In genomic region chr21:45010096-45010495, GRCh38 we compare ENCODE assay signal across 21 cellular contexts.
DNase-seq lines count a peak whose midpoint lies in the region; ATAC-seq, FAIRE-seq and TF ChIP-seq lines count a peak whose summit lies in the region.
"Had no signal": no experiment of that assay in that cellular context is flagged by ENCODE, and none has a peak within 500 bp of the region (broad histone marks: within the 10 kb centered on the region; RNA-seq: fewer than 3 reads in every experiment).

No MANE protein-coding gene starts in this region.

- H3K9me1 ChIP-seq in IMR-90 (ENCODE audit: insufficient read depth, low read length) (peaks cover 14% of the 10 kb centered on the region), keratinocyte (ENCODE audit: control insufficient read depth, extremely low read depth, insufficient read depth, low read length) (no peaks in the 10 kb centered on the region)

- no peaks in the 10 kb centered on the region for H3K27me3 ChIP-seq in BLaER1
- no peaks in the 10 kb centered on the region for H3K27me3 ChIP-seq in IMR-90 (ENCODE audit: control insufficient read depth, insufficient read depth, low read length)
- no peaks in the 10 kb centered on the region for H3K27me3 ChIP-seq in keratinocyte (ENCODE audit: control insufficient read depth, extremely low read depth, insufficient read depth, low read length)

- peak overlapping the region; percentile 21; the same call in 1 of the 2 replicates for H4K5ac ChIP-seq in IMR-90 (ENCODE audit: low read depth, low read length)

- peak overlapping the region; percentile 77 for H2BK15ac ChIP-seq in IMR-90 (ENCODE audit: low read depth, low read length)

- peak overlapping the region in 1 of 2 experiments; percentile 20; a peak in 1 of 4 replicates for H4K8ac ChIP-seq in IMR-90 (ENCODE audit: low read depth in 2 of 2, low read length in 2 of 2)

- peak overlapping the region; percentile 79 for H2BK120ac ChIP-seq in IMR-90 (ENCODE audit: low read depth, low read length)

- peak overlapping the region; percentile 29; the same call in 1 of the 2 replicates for H4K91ac ChIP-seq in IMR-90 (ENCODE audit: insufficient read depth, low read depth, low read length)

- peak; percentile 91 for FAIRE-seq in keratinocyte (lab: Jason Lieb, UNC)
- FAIRE-seq: colon, GM12891 had no signal

- H3K4me2 ChIP-seq in BLaER1 (peak overlapping the region; percentile 3; the same call in 1 of the 2 replicates), IMR-90 (ENCODE audit: low read depth, low read length) (no peak overlapping the region), keratinocyte (ENCODE audit: control insufficient read depth, extremely low read depth, insufficient read depth, low read depth, low read length) (peak overlapping the region; percentile 66)

- TF ChIP-seq POLR2A in IMR-90 (IDR thresholded peaks at IDR 0.05; ENCODE audit: low read depth, low read length), result no peak

- intact Hi-C loops in IMR-90 (cut with micrococcal nuclease), result no loop called here

- no TSS peak for BruUV-seq in IMR-90 (replicated peaks; lab: Mats Ljungman, UMichigan)

- H3K36me3 ChIP-seq in BLaER1 (peaks cover 17% of the 10 kb centered on the region), IMR-90 (ENCODE audit: control insufficient read depth, insufficient read depth, low read length) (no peaks in the 10 kb centered on the region), keratinocyte (ENCODE audit: control insufficient read depth in 2 of 2, extremely low read depth in 1 of 2, insufficient read depth in 2 of 2, low read length in 2 of 2) (no peaks in the 10 kb centered on the region)

- peaks cover 12 to 31% (median 20%) of the 10 kb centered on the region in 5 experiments for H3K9me3 Mint-ChIP-seq in brain
- no peaks in the 10 kb centered on the region for H3K9me3 Mint-ChIP-seq in activated CD8-positive, alpha-beta memory T cell treated with anti-CD3 and anti-CD28 coated beads, Interleukin-2, amount 10 ng/mL, durations not matched to agents 7 days and 5 days (ENCODE audit: low read depth)

- in situ Hi-C loops in IMR-90 (cut with MboI; ENCODE audit: low sequenced_read_pairs), result no loop called here

- peaks cover 42% of the 10 kb centered on the region for H3K9me3 ChIP-seq in BLaER1
- H3K9me3 ChIP-seq in IMR-90 (ENCODE audit: control insufficient read depth, insufficient read depth, low read length), result peaks cover 10% of the 10 kb centered on the region
- H3K9me3 ChIP-seq in keratinocyte (ENCODE audit: control insufficient read depth, low read depth, low read length), result no peaks in the 10 kb centered on the region
- H3K9me3 ChIP-seq: psoas muscle had no signal

- 100% methylated on average over 1 of the region's 3 CpGs; no CpG with 5 or more reads in 1 of the 2 experiments for WGBS in IMR-90 (ENCODE audit: extremely low coverage in 2 of 2, insufficient read length in 1 of 2), 2 experiments

- H3K27ac ChIP-seq in BLaER1 (no peak overlapping the region), IMR-90 (ENCODE audit: insufficient read depth, low read length) (no peak overlapping the region), keratinocyte (ENCODE audit: control insufficient read depth, insufficient read depth, low read length) (peak overlapping the region; percentile 57)
- H3K27ac ChIP-seq: psoas muscle, SK-N-MC had no signal

- DNase-seq in IMR-90, result no peak
- no peak for DNase-seq in keratinocyte (ENCODE audit: low read depth, low spot score)
- DNase-seq in NCI-H2171 treated with DMSO at 0.1 percent for 48 hours (lab: John Stamatoyannopoulos, UW), result no peak
- DNase-seq in activated CD8-positive, alpha-beta memory T cell treated with anti-CD3 and anti-CD28 coated beads, Interleukin-2, amount 10 ng/mL, durations not matched to agents 7 days and 5 days, result no peak
- DNase-seq: activated CD4-positive, CD25-positive, alpha-beta regulatory T cell; activated CD8-positive, alpha-beta T cell treated with anti-CD3 and anti-CD28 coated beads, Interleukin-2, amount 10 ng/mL, durations not matched to agents 7 days and 5 days; activated T-cell treated with anti-CD3 and anti-CD28 coated beads, Interleukin-2, amount 50 U/mL, for 48 hours; kidney glomerular epithelial cell; midbrain; NCI-H1092 treated with DMSO at 0.1 percent for 48 hours; OCI-M1; psoas muscle; stimulated activated CD8-positive, alpha-beta memory T cell treated with anti-CD3 and anti-CD28 coated beads, Interleukin-4, amount 100 ng/mL, for 48 hours had no signal

- no peak overlapping the region for H2AK9ac ChIP-seq in IMR-90 (replicated peaks; ENCODE audit: low read depth, low read length, poor library complexity)

- CTCF ChIA-PET in IMR-90 (lab: Yijun Ruan, JAX), result interaction anchor here (0.8 kb wide), 1 partner anchor 11 kb away, joined by 3 read pairs; no protein-coding TSS in a partner anchor
- CTCF ChIA-PET in activated CD8-positive, alpha-beta memory T cell treated with anti-CD3 and anti-CD28 coated beads, Interleukin-2, amount 10 ng/mL, durations not matched to agents 7 days and 5 days (lab: Charles Lee), result interaction anchor here (1.1 kb wide), 1 partner anchor 60 kb away, joined by 3 read pairs; no protein-coding TSS in a partner anchor

- H3K27me3 Mint-ChIP-seq in brain, result peaks cover 21% of the 10 kb centered on the region
- peaks cover 59% of the 10 kb centered on the region for H3K27me3 Mint-ChIP-seq in activated CD8-positive, alpha-beta memory T cell treated with anti-CD3 and anti-CD28 coated beads, Interleukin-2, amount 10 ng/mL, durations not matched to agents 7 days and 5 days

- H3K56ac ChIP-seq in IMR-90 (ENCODE audit: extremely low read depth, insufficient read depth, low read length), result no peak overlapping the region

- peak overlapping the region; percentile 17; the same call in 1 of the 2 replicates for H3K14ac ChIP-seq in IMR-90 (replicated peaks; ENCODE audit: low read depth, low read length)

- no peaks in the 10 kb centered on the region for H3K36me3 Mint-ChIP-seq in brain
- H3K36me3 Mint-ChIP-seq in activated CD8-positive, alpha-beta memory T cell treated with anti-CD3 and anti-CD28 coated beads, Interleukin-2, amount 10 ng/mL, durations not matched to agents 7 days and 5 days, result no peaks in the 10 kb centered on the region
- H3K36me3 Mint-ChIP-seq: activated naive CD4-positive, alpha-beta T cell treated with anti-CD3 and anti-CD28 coated beads, Interleukin-2, amount 50 U/mL, for 72 hours had no signal

- H3K27ac Mint-ChIP-seq in brain, result peak overlapping the region in 3 of 5 experiments; percentile 10 to 53 (median 13)
- H3K27ac Mint-ChIP-seq in activated CD8-positive, alpha-beta memory T cell treated with anti-CD3 and anti-CD28 coated beads, Interleukin-2, amount 10 ng/mL, durations not matched to agents 7 days and 5 days, result no peak overlapping the region
- H3K27ac Mint-ChIP-seq: activated CD8-positive, alpha-beta T cell treated with anti-CD3 and anti-CD28 coated beads, Interleukin-2, amount 10 ng/mL, durations not matched to agents 7 days and 5 days; activated naive CD4-positive, alpha-beta T cell treated with anti-CD3 and anti-CD28 coated beads, Interleukin-2, amount 50 U/mL, for 72 hours had no signal

- H3K4me1 ChIP-seq in BLaER1 (peaks cover 97% of the 10 kb centered on the region), IMR-90 (ENCODE audit: control insufficient read depth, insufficient read depth, low read length) (peaks cover 22% of the 10 kb centered on the region), keratinocyte (ENCODE audit: control insufficient read depth, extremely low read depth, insufficient read depth, low read length) (peaks cover 49% of the 10 kb centered on the region)

- H2AFZ ChIP-seq in IMR-90 (replicated peaks; ENCODE audit: low read length, poor library complexity), result no peak overlapping the region
- no peak overlapping the region for H2AFZ ChIP-seq in keratinocyte (ENCODE audit: control insufficient read depth, low read length)

- H3K9ac ChIP-seq in BLaER1 (no peak overlapping the region), IMR-90 (ENCODE audit: low read depth, low read length) (no peak overlapping the region), keratinocyte (ENCODE audit: control insufficient read depth, extremely low read depth, insufficient read depth, low read length) (no peak overlapping the region)

- no peak for TF ChIP-seq CTCF in IMR-90 (conservative IDR thresholded peaks at IDR 0.05; ENCODE audit: low read depth, low read length)
- TF ChIP-seq CTCF in brain (conservative IDR thresholded peaks at IDR 0.05), result no peak
- TF ChIP-seq CTCF in keratinocyte (optimal IDR thresholded peaks at IDR 0.05 in 1 of 3, IDR thresholded peaks at IDR 0.05 in 1 of 3, conservative IDR thresholded peaks at IDR 0.05 in 1 of 3; ENCODE audit: extremely low read depth in 1 of 3, insufficient read depth in 2 of 3, low read length in 3 of 3), result peak in 1 of 3 experiments; percentile 12

- peak overlapping the region in 1 of 5 experiments; percentile 25 for H3K4me3 Mint-ChIP-seq in brain
- H3K4me3 Mint-ChIP-seq in activated CD8-positive, alpha-beta memory T cell treated with anti-CD3 and anti-CD28 coated beads, Interleukin-2, amount 10 ng/mL, durations not matched to agents 7 days and 5 days, result no peak overlapping the region
- H3K4me3 Mint-ChIP-seq: activated CD8-positive, alpha-beta T cell treated with anti-CD3 and anti-CD28 coated beads, Interleukin-2, amount 10 ng/mL, durations not matched to agents 7 days and 5 days had no signal

- peak overlapping the region; percentile 86 for H2BK20ac ChIP-seq in IMR-90 (ENCODE audit: low read depth, low read length)

- no peak for TF ChIP-seq RAD21 in IMR-90 (IDR thresholded peaks at IDR 0.05; ENCODE audit: low read length)

- no peaks in the 10 kb centered on the region for H3K79me2 ChIP-seq in keratinocyte (ENCODE audit: control insufficient read depth, insufficient read depth, low read length)

- H4K20me1 ChIP-seq in BLaER1 (no peaks in the 10 kb centered on the region), IMR-90 (ENCODE audit: insufficient read depth, low read length) (no peaks in the 10 kb centered on the region), keratinocyte (ENCODE audit: control insufficient read depth, extremely low read depth, insufficient read depth, low read length) (no peaks in the 10 kb centered on the region)

- dilution Hi-C loops in IMR-90 (cut with HindIII; ENCODE audit: low sequenced_read_pairs, unreplicated experiment), result no loop called here
- dilution Hi-C loops in keratinocyte (cut with MboI; ENCODE audit: extremely low pct_ligation_motif_present, low sequenced_read_pairs), result no loop called here

- no peak overlapping the region for H3K4me3 ChIP-seq in BLaER1
- no peak overlapping the region for H3K4me3 ChIP-seq in IMR-90 (ENCODE audit: insufficient read depth, low read depth, low read length)
- no peak overlapping the region for H3K4me3 ChIP-seq in keratinocyte (ENCODE audit: control insufficient read depth in 2 of 3, extremely low read depth in 1 of 3, insufficient read depth in 2 of 3, low read depth in 1 of 3, low read length in 3 of 3)
- H3K4me3 ChIP-seq: psoas muscle, SK-N-MC had no signal

- no peak for ATAC-seq in IMR-90 (ENCODE audit: low read depth)
- no peak for ATAC-seq in activated CD8-positive, alpha-beta memory T cell treated with anti-CD3 and anti-CD28 coated beads, Interleukin-2, amount 10 ng/mL, durations not matched to agents 7 days and 5 days
- ATAC-seq in HG02798 (IDR thresholded peaks at IDR 0.05; ENCODE audit: poor library complexity, unreplicated experiment), result no peak
- ATAC-seq in GM18870 (IDR thresholded peaks at IDR 0.05; ENCODE audit: unreplicated experiment), result no peak
- ATAC-seq: activated CD8-positive, alpha-beta T cell treated with anti-CD3 and anti-CD28 coated beads, Interleukin-2, amount 10 ng/mL, durations not matched to agents 7 days and 5 days; activated naive CD4-positive, alpha-beta T cell treated with anti-CD3 and anti-CD28 coated beads, Interleukin-2, amount 50 U/mL, for 72 hours; psoas muscle had no signal

- POLR2A ChIA-PET in IMR-90 (lab: Charles Lee; ENCODE audit: unreplicated experiment), result no interaction called here

- peaks cover 2 to 17% of the 10 kb centered on the region in 2 experiments; a peak in 2 of 4 replicates for H3K79me1 ChIP-seq in IMR-90 (ENCODE audit: low read depth in 1 of 2, low read length in 2 of 2)

- 0 out of 2 replicates have a peak overlapping the region, but pooled peaks have one; percentile 34 for H3K23ac ChIP-seq in IMR-90 (ENCODE audit: low read depth, low read length)

- no peak overlapping the region for H2BK5ac ChIP-seq in IMR-90 (ENCODE audit: low read depth, low read length, poor library complexity, severe bottlenecking)

- peak overlapping the region; percentile 62; the same call in 1 of the 2 replicates for H3K4ac ChIP-seq in IMR-90 (ENCODE audit: low read depth, low read length)

- H2AK5ac ChIP-seq in IMR-90 (ENCODE audit: low read depth, low read length), result peak overlapping the region; percentile 83

- peaks cover 63% of the 10 kb centered on the region for H3K4me1 Mint-ChIP-seq in brain
- peaks cover 2% of the 10 kb centered on the region for H3K4me1 Mint-ChIP-seq in activated CD8-positive, alpha-beta memory T cell treated with anti-CD3 and anti-CD28 coated beads, Interleukin-2, amount 10 ng/mL, durations not matched to agents 7 days and 5 days

- H3K18ac ChIP-seq in IMR-90 (ENCODE audit: low read depth, low read length), result peak overlapping the region; percentile 18; the same call in 1 of the 2 replicates
